In genomic region chr2:161417428-161418274, GRCh38 we compare ENCODE assay signal across 1 cellular context.
TF ChIP-seq lines count a peak whose summit lies in the region.

No MANE protein-coding gene starts in this region.

TF ChIP-seq in WTC11, 78 proteins besides CTCF, POLR2A, EP300 and RAD21 (continued from another document):
- TF ChIP-seq ZNF671 (CRISPR knock-in tag; IDR thresholded peaks at IDR 0.05) (no peak), MLX (CRISPR knock-in tag; IDR thresholded peaks at IDR 0.05) (no peak), ZNF416 (CRISPR knock-in tag; IDR thresholded peaks at IDR 0.05) (no peak)
